In the genomic region with DNA sequence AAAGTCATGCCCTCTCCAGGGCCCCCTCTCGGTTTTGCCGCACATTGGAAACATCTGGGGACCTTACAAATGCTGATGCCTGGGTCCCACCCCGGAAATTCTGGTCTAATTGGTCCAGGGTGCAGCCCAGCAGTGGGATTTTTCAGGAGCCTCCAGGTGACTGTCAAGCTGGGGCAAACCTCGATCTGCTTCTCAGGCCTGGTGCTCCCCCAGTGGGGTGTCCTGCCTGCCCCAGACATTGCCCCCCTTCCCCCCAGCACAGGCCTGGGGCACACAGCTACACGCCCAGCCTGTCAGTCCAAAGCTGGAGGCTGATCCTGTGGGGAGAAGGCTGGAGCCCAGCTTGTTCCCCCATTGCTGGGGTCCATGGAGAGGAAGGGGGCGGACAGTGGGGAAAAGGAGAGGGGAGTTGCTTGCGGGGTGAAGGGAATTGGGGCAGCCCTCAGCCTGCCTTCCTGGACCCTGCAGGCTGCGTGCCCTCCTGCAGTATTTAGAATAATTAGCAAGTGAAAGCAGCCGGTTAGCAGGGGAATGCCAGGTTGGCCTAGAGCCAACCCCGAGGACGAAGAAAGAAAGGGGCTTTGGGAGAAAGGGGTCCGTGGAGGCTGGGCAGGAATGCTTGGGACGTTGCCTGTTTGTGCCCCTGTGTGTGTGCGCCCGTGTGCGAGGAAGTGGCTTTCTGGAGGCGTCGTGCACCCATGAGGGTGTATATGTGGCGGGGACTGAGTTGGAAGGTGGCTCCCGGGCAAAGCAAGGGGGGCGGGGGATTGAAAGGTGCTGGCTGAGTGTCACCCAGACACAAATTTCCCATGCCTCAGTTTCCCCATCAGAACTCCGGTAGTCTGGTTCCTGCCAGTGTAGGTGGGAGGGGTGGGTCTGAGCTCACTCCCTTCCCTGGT, we compare ENCODE assay signal across 16 cellular contexts. TPM values are rescaled to one million over a fixed set of nuclear protein-coding genes. Genes with fewer than 3 reads are reported as not detected.
DNase-seq lines count a peak whose midpoint lies in the region; ATAC-seq and TF ChIP-seq lines count a peak whose summit lies in the region.
"Had no signal": no experiment of that assay in that cellular context is flagged by ENCODE, and none has a peak within 500 bp of the region (broad histone marks: within the 10 kb centered on the region; RNA-seq: fewer than 3 reads in every experiment).

No MANE protein-coding gene starts in this region.

- WGBS in body of pancreas, 2 donors = 52 to 61% methylated on average over 19 to 22 of the region's 22 CpGs

- H3K4me3 ChIP-seq in iPS-18a (ENCODE audit: low read length) (peak overlapping the region; percentile 50), body of pancreas (no peak overlapping the region)

- DNase-seq in activated naive CD4-positive, alpha-beta T cell treated with anti-CD3 and anti-CD28 coated beads, Interleukin-2, amount 50 U/mL, for 16 hours = no peak
- no peak for DNase-seq in activated CD8-positive, alpha-beta T cell treated with anti-CD3 and anti-CD28 coated beads, Interleukin-2, amount 10 ng/mL, durations not matched to agents 7 days and 5 days
- no peak for DNase-seq in stimulated activated naive B cell treated with anti-CD40 and anti-IgM and Interleukin-4, amounts not matched to agents 10 μg/mL and 1 μg/mL and 100 μg/mL, for 72 hours
- DNase-seq in immature natural killer cell = no peak
- no peak for DNase-seq in NK-92 (lab: John Stamatoyannopoulos, UW; ENCODE audit: unreplicated experiment)
- DNase-seq in body of pancreas = no peak
- DNase-seq: activated CD4-positive, alpha-beta T cell treated with anti-CD3 and anti-CD28 coated beads for 36 hours; DMS153; foreskin fibroblast; NCI-H187; NCI-H526 treated with DMSO at 0.1 percent for 48 hours; T-helper 2 cell had no signal

- H3K4me1 ChIP-seq in iPS-18a (ENCODE audit: control insufficient read depth, low read depth, low read length) = peaks cover 74% of the 10 kb centered on the region
- peaks cover 26% of the 10 kb centered on the region for H3K4me1 ChIP-seq in body of pancreas

- H3K36me3 ChIP-seq in iPS-18a (ENCODE audit: control insufficient read depth, low read depth, low read length) (no peaks in the 10 kb centered on the region), body of pancreas (replicated peaks in 1 of 2; ENCODE audit: insufficient read depth in 1 of 2, low read depth in 2 of 2) (no peaks in the 10 kb centered on the region)

- TF ChIP-seq POLR2A in body of pancreas (IDR thresholded peaks at IDR 0.05) = no peak

- H3K4me1 Mint-ChIP-seq in activated naive CD4-positive, alpha-beta T cell treated with anti-CD3 and anti-CD28 coated beads, Interleukin-2, amount 50 U/mL, for 24 hours = peaks cover 27% of the 10 kb centered on the region
- peaks cover 44% of the 10 kb centered on the region for H3K4me1 Mint-ChIP-seq in activated CD8-positive, alpha-beta T cell treated with anti-CD3 and anti-CD28 coated beads, Interleukin-2, amount 10 ng/mL, durations not matched to agents 7 days and 5 days (ENCODE audit: low read depth)
- peaks cover 12 to 21% of the 10 kb centered on the region in 2 donors for H3K4me1 Mint-ChIP-seq in stimulated activated naive B cell treated with anti-CD40 and anti-IgM and Interleukin-4, amounts not matched to agents 10 μg/mL and 1 μg/mL and 100 μg/mL, for 72 hours
- H3K4me1 Mint-ChIP-seq in immature natural killer cell = peaks cover 0 to 5% of the 10 kb centered on the region in 2 donors

- H3K36me3 Mint-ChIP-seq in activated naive CD4-positive, alpha-beta T cell treated with anti-CD3 and anti-CD28 coated beads, Interleukin-2, amount 50 U/mL, for 24 hours = no peaks in the 10 kb centered on the region
- H3K36me3 Mint-ChIP-seq in activated CD8-positive, alpha-beta T cell treated with anti-CD3 and anti-CD28 coated beads, Interleukin-2, amount 10 ng/mL, durations not matched to agents 7 days and 5 days (ENCODE audit: low read depth) = peaks cover 5% of the 10 kb centered on the region
- H3K36me3 Mint-ChIP-seq in stimulated activated naive B cell treated with anti-CD40 and anti-IgM and Interleukin-4, amounts not matched to agents 10 μg/mL and 1 μg/mL and 100 μg/mL, for 72 hours = no peaks in the 10 kb centered on the region
- H3K36me3 Mint-ChIP-seq in immature natural killer cell = no peaks in the 10 kb centered on the region

- TF ChIP-seq CTCF in body of pancreas (IDR thresholded peaks at IDR 0.05) = no peak

- H3K9me3 ChIP-seq in iPS-18a (ENCODE audit: control insufficient read depth, low read depth, low read length) (no peaks in the 10 kb centered on the region), body of pancreas (no peaks in the 10 kb centered on the region)

- CTCF ChIA-PET in activated CD8-positive, alpha-beta T cell treated with anti-CD3 and anti-CD28 coated beads, Interleukin-2, amount 10 ng/mL, durations not matched to agents 7 days and 5 days (lab: Charles Lee) = interaction anchor here (0.8 to 3.9 kb wide), 8 partner anchors 7 to 144 kb away, joined by 4 to 12 read pairs (median 6); a partner anchor contains a TSS

- POLR2A ChIA-PET in activated CD8-positive, alpha-beta T cell treated with anti-CD3 and anti-CD28 coated beads, Interleukin-2, amount 10 ng/mL, durations not matched to agents 7 days and 5 days (lab: Charles Lee) = interaction anchor here (1.0 to 3.0 kb wide), 7 partner anchors 8 to 136 kb away, joined by 3 to 14 read pairs (median 4); no protein-coding TSS in a partner anchor

- intact Hi-C loops in body of pancreas (cut with DNase I) = no loop called here

- peaks cover 94% of the 10 kb centered on the region for H3K27me3 ChIP-seq in iPS-18a (ENCODE audit: control insufficient read depth, insufficient read depth, low read length)
- H3K27me3 ChIP-seq in body of pancreas = peaks cover 0 to 22% of the 10 kb centered on the region in 2 donors

- H3K9ac ChIP-seq in iPS-18a (ENCODE audit: low read length) = peak overlapping the region; percentile 18

- ATAC-seq in activated CD8-positive, alpha-beta T cell treated with anti-CD3 and anti-CD28 coated beads, Interleukin-2, amount 10 ng/mL, durations not matched to agents 7 days and 5 days = peak; percentile 12
- no peak for ATAC-seq in stimulated activated naive B cell treated with anti-CD40 and anti-IgM and Interleukin-4, amounts not matched to agents 10 μg/mL and 1 μg/mL and 100 μg/mL, for 72 hours (replicated peaks)
- ATAC-seq in body of pancreas = no peak
- ATAC-seq: activated CD4-positive, alpha-beta T cell treated with anti-CD3 and anti-CD28 coated beads for 36 hours had no signal

- no peaks in the 10 kb centered on the region for H3K9me3 Mint-ChIP-seq in activated naive CD4-positive, alpha-beta T cell treated with anti-CD3 and anti-CD28 coated beads, Interleukin-2, amount 50 U/mL, for 24 hours
- no peaks in the 10 kb centered on the region for H3K9me3 Mint-ChIP-seq in activated CD8-positive, alpha-beta T cell treated with anti-CD3 and anti-CD28 coated beads, Interleukin-2, amount 10 ng/mL, durations not matched to agents 7 days and 5 days (ENCODE audit: insufficient read depth)
- H3K9me3 Mint-ChIP-seq in stimulated activated naive B cell treated with anti-CD40 and anti-IgM and Interleukin-4, amounts not matched to agents 10 μg/mL and 1 μg/mL and 100 μg/mL, for 72 hours = no peaks in the 10 kb centered on the region
- H3K9me3 Mint-ChIP-seq in immature natural killer cell = no peaks in the 10 kb centered on the region
- H3K9me3 Mint-ChIP-seq: activated T-helper 1 cell treated with anti-CD3 and anti-CD28 coated beads, Interleukin-12 subunit alpha, Interleukin-12 subunit beta, Interleukin-2, Interleukin-4 antibody, amounts not matched to agents 30 ng/mL and 10 ng/mL and 1 ng/mL, durations not matched to agents 14 hours and 24 hours and 36 hours had no signal

- H3K27ac Mint-ChIP-seq in activated naive CD4-positive, alpha-beta T cell treated with anti-CD3 and anti-CD28 coated beads, Interleukin-2, amount 50 U/mL, for 24 hours = peak overlapping the region; percentile 76
- H3K27ac Mint-ChIP-seq in activated CD8-positive, alpha-beta T cell treated with anti-CD3 and anti-CD28 coated beads, Interleukin-2, amount 10 ng/mL, durations not matched to agents 7 days and 5 days = peak overlapping the region; percentile 87
- peak overlapping the region; percentile 47 for H3K27ac Mint-ChIP-seq in stimulated activated naive B cell treated with anti-CD40 and anti-IgM and Interleukin-4, amounts not matched to agents 10 μg/mL and 1 μg/mL and 100 μg/mL, for 72 hours
- no peak overlapping the region for H3K27ac Mint-ChIP-seq in immature natural killer cell
- H3K27ac Mint-ChIP-seq: activated CD4-positive, alpha-beta T cell treated with anti-CD3 and anti-CD28 coated beads for 36 hours; activated T-helper 1 cell treated with anti-CD3 and anti-CD28 coated beads, Interleukin-12 subunit alpha, Interleukin-12 subunit beta, Interleukin-2, Interleukin-4 antibody, amounts not matched to agents 30 ng/mL and 10 ng/mL and 1 ng/mL, durations not matched to agents 14 hours and 24 hours and 36 hours had no signal

- H3K27ac ChIP-seq in iPS-18a (ENCODE audit: low read length) (no peak overlapping the region), body of pancreas (no peak overlapping the region)

- H3K27me3 Mint-ChIP-seq in activated naive CD4-positive, alpha-beta T cell treated with anti-CD3 and anti-CD28 coated beads, Interleukin-2, amount 50 U/mL, for 24 hours = no peaks in the 10 kb centered on the region
- H3K27me3 Mint-ChIP-seq in activated CD8-positive, alpha-beta T cell treated with anti-CD3 and anti-CD28 coated beads, Interleukin-2, amount 10 ng/mL, durations not matched to agents 7 days and 5 days (ENCODE audit: low read depth) = no peaks in the 10 kb centered on the region
- H3K27me3 Mint-ChIP-seq in stimulated activated naive B cell treated with anti-CD40 and anti-IgM and Interleukin-4, amounts not matched to agents 10 μg/mL and 1 μg/mL and 100 μg/mL, for 72 hours = peaks cover 28 to 37% of the 10 kb centered on the region in 2 donors
- peaks cover 2 to 3% (median 3%) of the 10 kb centered on the region in 3 donors for H3K27me3 Mint-ChIP-seq in immature natural killer cell (ENCODE audit: low read depth in 3 of 3)

- peak overlapping the region; percentile 76 for H3K4me3 Mint-ChIP-seq in activated naive CD4-positive, alpha-beta T cell treated with anti-CD3 and anti-CD28 coated beads, Interleukin-2, amount 50 U/mL, for 24 hours
- H3K4me3 Mint-ChIP-seq in activated CD8-positive, alpha-beta T cell treated with anti-CD3 and anti-CD28 coated beads, Interleukin-2, amount 10 ng/mL, durations not matched to agents 7 days and 5 days = peak overlapping the region; percentile 38
- no peak overlapping the region for H3K4me3 Mint-ChIP-seq in stimulated activated naive B cell treated with anti-CD40 and anti-IgM and Interleukin-4, amounts not matched to agents 10 μg/mL and 1 μg/mL and 100 μg/mL, for 72 hours
- H3K4me3 Mint-ChIP-seq in immature natural killer cell = no peak overlapping the region
- H3K4me3 Mint-ChIP-seq: activated CD4-positive, alpha-beta T cell treated with anti-CD3 and anti-CD28 coated beads for 36 hours; activated T-helper 1 cell treated with anti-CD3 and anti-CD28 coated beads, Interleukin-12 subunit alpha, Interleukin-12 subunit beta, Interleukin-2, Interleukin-4 antibody, amounts not matched to agents 30 ng/mL and 10 ng/mL and 1 ng/mL, durations not matched to agents 14 hours and 24 hours and 36 hours had no signal

RNA-seq across cellular contexts. Expression of a gene that starts 5.9 kb away (rescaled TPM):
- total RNA-seq in activated CD8-positive, alpha-beta T cell treated with anti-CD3 and anti-CD28 coated beads, Interleukin-2, amount 10 ng/mL, durations not matched to agents 7 days and 5 days = 1 to 10 TPM; 8.7 to 9.1 TPM
- polyA plus RNA-seq in immature natural killer cell = not detected
- total RNA-seq in body of pancreas = 1 to 10 TPM in 1 of 2 donors, under 1 TPM in 1; 0.33 to 3.4 TPM
- total RNA-seq: activated T-helper 1 cell treated with anti-CD3 and anti-CD28 coated beads, Interleukin-12 subunit alpha, Interleukin-12 subunit beta, Interleukin-2, Interleukin-4 antibody, amounts not matched to agents 30 ng/mL and 10 ng/mL and 1 ng/mL, durations not matched to agents 14 hours and 24 hours and 36 hours; subcutaneous adipose tissue had no signal

RNA-seq across cellular contexts. Expression of a gene that starts 31.6 kb away (rescaled TPM):
- total RNA-seq in activated CD8-positive, alpha-beta T cell treated with anti-CD3 and anti-CD28 coated beads, Interleukin-2, amount 10 ng/mL, durations not matched to agents 7 days and 5 days = 100 to 1,000 TPM; 126 to 129 TPM
- 10 to 100 TPM; 37.2 to 78.9 (median 56.9) TPM for polyA plus RNA-seq in immature natural killer cell
- 10 to 100 TPM; 53.2 to 73.2 TPM for total RNA-seq in body of pancreas

RNA-seq across cellular contexts. Expression of a gene that starts 56.2 kb away (rescaled TPM):
- under 1 TPM; 0.18 to 0.34 TPM for total RNA-seq in activated CD8-positive, alpha-beta T cell treated with anti-CD3 and anti-CD28 coated beads, Interleukin-2, amount 10 ng/mL, durations not matched to agents 7 days and 5 days
- polyA plus RNA-seq in immature natural killer cell = under 1 TPM in 2 of 3 donors, not detected in 1; 0.59 to 0.60 TPM
- not detected for total RNA-seq in body of pancreas
- total RNA-seq: subcutaneous adipose tissue had no signal

Comparison
In these comparisons a context has a peak if more than half of its experiments do, and no peak if none do; other contexts are left out.
1. H3K27ac Mint-ChIP-seq: peak in activated naive CD4-positive, alpha-beta T cell treated with anti-CD3 and anti-CD28 coated beads, Interleukin-2, amount 50 U/mL, for 24 hours (single experiment), activated CD8-positive, alpha-beta T cell treated with anti-CD3 and anti-CD28 coated beads, Interleukin-2, amount 10 ng/mL, durations not matched to agents 7 days and 5 days (single experiment) and stimulated activated naive B cell treated with anti-CD40 and anti-IgM and Interleukin-4, amounts not matched to agents 10 μg/mL and 1 μg/mL and 100 μg/mL, for 72 hours (single experiment); none in immature natural killer cell (0 of 6).
2. H3K4me3 Mint-ChIP-seq: peak in activated naive CD4-positive, alpha-beta T cell treated with anti-CD3 and anti-CD28 coated beads, Interleukin-2, amount 50 U/mL, for 24 hours (single experiment) and activated CD8-positive, alpha-beta T cell treated with anti-CD3 and anti-CD28 coated beads, Interleukin-2, amount 10 ng/mL, durations not matched to agents 7 days and 5 days (single experiment); none in stimulated activated naive B cell treated with anti-CD40 and anti-IgM and Interleukin-4, amounts not matched to agents 10 μg/mL and 1 μg/mL and 100 μg/mL, for 72 hours (0 of 2) and immature natural killer cell (0 of 5).